Comparison of ENCODE assay signal across 1 cellular context in genomic region chr4:174262624-174263444, GRCh38.
TF ChIP-seq lines count a peak whose summit lies in the region.

No MANE protein-coding gene starts in this region.

TF ChIP-seq in GM12878, 131 proteins besides CTCF, POLR2A, EP300 and RAD21:
- TF ChIP-seq FOS (IDR thresholded peaks at IDR 0.05; ENCODE audit: borderline replicate concordance, extremely low read depth, insufficient read length), result no peak
- TF ChIP-seq ZNF24 (IDR thresholded peaks at IDR 0.05), result no peak
- TF ChIP-seq MTA2 (IDR thresholded peaks at IDR 0.05; ENCODE audit: low read depth), result no peak
- no peak for TF ChIP-seq NKRF (conservative IDR thresholded peaks at IDR 0.05)
- TF ChIP-seq RUNX3 (IDR thresholded peaks at IDR 0.05; ENCODE audit: low read length), result no peak
- no peak for TF ChIP-seq CBX5 (IDR thresholded peaks at IDR 0.05; ENCODE audit: low read depth)
- TF ChIP-seq IRF4 (IDR thresholded peaks at IDR 0.05; ENCODE audit: low read depth, low read length), result no peak
- TF ChIP-seq RFX5 (IDR thresholded peaks at IDR 0.05; ENCODE audit: low read depth, low read length), result no peak
- no peak for TF ChIP-seq E2F8 (IDR thresholded peaks at IDR 0.05; ENCODE audit: low read depth, partially characterized antibody)
- no peak for TF ChIP-seq ZBTB33 (IDR thresholded peaks at IDR 0.05)
TF ChIP-seq in GM12878: peak in this region for 0.
